20 cellular contexts compared by ENCODE assay signal in genomic region chr15:100187677-100188076, GRCh38.
"Had no signal": no experiment of that assay in that cellular context is flagged by ENCODE, and none has a peak within 500 bp of the region (broad histone marks: within the 10 kb centered on the region; RNA-seq: fewer than 3 reads in every experiment).

No MANE protein-coding gene starts in this region.

- DNase-seq: effector memory CD8-positive, alpha-beta T cell; esophagus squamous epithelium; foreskin fibroblast; glutamatergic neuron; immature natural killer cell; mammary epithelial cell; natural killer cell; right cardiac atrium; stimulated activated CD4-positive, alpha-beta T cell treated with anti-CD3 and anti-CD28 coated beads, Interleukin-2, amount 100 ng/mL, for 24 hours; stimulated activated CD4-positive, alpha-beta T cell treated with anti-CD3 and anti-CD28 coated beads, Interleukin-4, amount 100 ng/mL, for 4 hours; stimulated activated naive B cell treated with anti-CD40 and anti-IgM and Interleukin-4, amounts not matched to agents 10 μg/mL and 1 μg/mL and 100 μg/mL, for 72 hours; stimulated activated naive CD8-positive, alpha-beta T cell treated with anti-CD3 and anti-CD28 coated beads, Interleukin-15, amount 100 ng/mL, for 72 hours; testis; transverse colon had no signal

- H3K9me3 ChIP-seq: esophagus squamous epithelium, gastroesophageal sphincter, ovary, testis, transverse colon had no signal

- H3K27ac Mint-ChIP-seq: dendritic cell treated with granulocyte-macrophage colony-stimulating factor and Interleukin-4, amounts not matched to agents 40 ng/mL and 50 ng/mL, for 4 days; immature natural killer cell; mesothelial cell of epicardium; natural killer cell; progenitor cell of endocrine pancreas; stimulated activated naive B cell treated with anti-CD40 and anti-IgM and Interleukin-4, amounts not matched to agents 10 μg/mL and 1 μg/mL and 100 μg/mL, for 72 hours; stimulated activated naive CD8-positive, alpha-beta T cell treated with anti-CD3 and anti-CD28 coated beads, Interleukin-15, amount 100 ng/mL, for 72 hours had no signal

- H3K27me3 ChIP-seq: esophagus squamous epithelium, gastroesophageal sphincter, ovary, testis, transverse colon had no signal

- H3K27me3 Mint-ChIP-seq: dendritic cell treated with granulocyte-macrophage colony-stimulating factor and Interleukin-4, amounts not matched to agents 40 ng/mL and 50 ng/mL, for 4 days; effector memory CD8-positive, alpha-beta T cell; stimulated activated naive CD8-positive, alpha-beta T cell treated with anti-CD3 and anti-CD28 coated beads, Interleukin-15, amount 100 ng/mL, for 72 hours had no signal

- H3K4me1 Mint-ChIP-seq: immature natural killer cell; natural killer cell; stimulated activated naive CD8-positive, alpha-beta T cell treated with anti-CD3 and anti-CD28 coated beads, Interleukin-15, amount 100 ng/mL, for 72 hours had no signal

- H3K27ac ChIP-seq: esophagus squamous epithelium, gastroesophageal sphincter, ovary, testis, transverse colon had no signal

- H3K4me1 ChIP-seq: testis, transverse colon had no signal

- H3K4me3 ChIP-seq: esophagus squamous epithelium, gastroesophageal sphincter, ovary, testis, transverse colon had no signal

- H3K9me3 Mint-ChIP-seq: dendritic cell treated with granulocyte-macrophage colony-stimulating factor and Interleukin-4, amounts not matched to agents 40 ng/mL and 50 ng/mL, for 4 days; effector memory CD8-positive, alpha-beta T cell; natural killer cell; neural crest cell; stimulated activated naive B cell treated with anti-CD40 and anti-IgM and Interleukin-4, amounts not matched to agents 10 μg/mL and 1 μg/mL and 100 μg/mL, for 72 hours; stimulated activated naive CD8-positive, alpha-beta T cell treated with anti-CD3 and anti-CD28 coated beads, Interleukin-15, amount 100 ng/mL, for 72 hours had no signal

- H3K4me3 Mint-ChIP-seq: dendritic cell treated with granulocyte-macrophage colony-stimulating factor and Interleukin-4, amounts not matched to agents 40 ng/mL and 50 ng/mL, for 4 days; effector memory CD8-positive, alpha-beta T cell; immature natural killer cell; mesothelial cell of epicardium; natural killer cell; neural crest cell; stimulated activated naive B cell treated with anti-CD40 and anti-IgM and Interleukin-4, amounts not matched to agents 10 μg/mL and 1 μg/mL and 100 μg/mL, for 72 hours; stimulated activated naive CD8-positive, alpha-beta T cell treated with anti-CD3 and anti-CD28 coated beads, Interleukin-15, amount 100 ng/mL, for 72 hours had no signal

- H3K36me3 Mint-ChIP-seq: immature natural killer cell; mesothelial cell of epicardium; natural killer cell; stimulated activated naive B cell treated with anti-CD40 and anti-IgM and Interleukin-4, amounts not matched to agents 10 μg/mL and 1 μg/mL and 100 μg/mL, for 72 hours had no signal

- ATAC-seq: effector memory CD8-positive, alpha-beta T cell; gastroesophageal sphincter; natural killer cell; right cardiac atrium; stimulated activated naive B cell treated with anti-CD40 and anti-IgM and Interleukin-4, amounts not matched to agents 10 μg/mL and 1 μg/mL and 100 μg/mL, for 72 hours; stimulated activated naive CD8-positive, alpha-beta T cell treated with anti-CD3 and anti-CD28 coated beads, Interleukin-15, amount 100 ng/mL, for 72 hours had no signal

- H3K36me3 ChIP-seq: esophagus squamous epithelium, gastroesophageal sphincter, ovary, transverse colon had no signal
